In genomic region chr2:237030382-237030781, GRCh38 we compare ENCODE assay signal across 24 cellular contexts.
"Had no signal": no experiment of that assay in that cellular context is flagged by ENCODE, and none has a peak within 500 bp of the region (broad histone marks: within the 10 kb centered on the region; RNA-seq: fewer than 3 reads in every experiment).

No MANE protein-coding gene starts in this region.

- H3K36me3 ChIP-seq: colonic mucosa, esophagus muscularis mucosa, esophagus squamous epithelium, gastrocnemius medialis, gastroesophageal sphincter, heart left ventricle, heart right ventricle had no signal

- H3K27ac ChIP-seq: colonic mucosa, coronary artery, dorsolateral prefrontal cortex, epithelial cell of prostate, esophagus muscularis mucosa, esophagus squamous epithelium, foreskin keratinocyte, gastrocnemius medialis, gastroesophageal sphincter, heart left ventricle, heart right ventricle had no signal

- ATAC-seq: effector memory CD8-positive, alpha-beta T cell; esophagus mucosa; foreskin keratinocyte; gastrocnemius medialis; gastroesophageal sphincter; heart left ventricle; heart right ventricle had no signal

- H3K4me1 ChIP-seq: colonic mucosa, gastrocnemius medialis, gastroesophageal sphincter had no signal

- H3K9me3 ChIP-seq: colonic mucosa, esophagus muscularis mucosa, esophagus squamous epithelium, gastrocnemius medialis, gastroesophageal sphincter, heart left ventricle, heart right ventricle had no signal

- H3K4me3 ChIP-seq: colonic mucosa, coronary artery, dorsolateral prefrontal cortex, esophagus muscularis mucosa, esophagus squamous epithelium, gastrocnemius medialis, gastroesophageal sphincter, heart left ventricle, heart right ventricle had no signal

- DNase-seq: colonic mucosa; cortex of kidney; dermis blood vessel endothelial cell; dorsolateral prefrontal cortex; effector CD4-positive, alpha-beta T cell; effector CD8-positive, alpha-beta T cell; effector memory CD4-positive, alpha-beta T cell; effector memory CD8-positive, alpha-beta T cell; endodermal cell; erythroblast; esophagus squamous epithelium; foreskin fibroblast; foreskin keratinocyte; foreskin melanocyte; gastrocnemius medialis; glutamatergic neuron; head of caudate nucleus; heart left ventricle; heart right ventricle had no signal

- H3K27me3 ChIP-seq: colonic mucosa, dorsolateral prefrontal cortex, esophagus muscularis mucosa, esophagus squamous epithelium, gastrocnemius medialis, gastroesophageal sphincter, heart left ventricle, heart right ventricle had no signal
